9 cellular contexts compared by ENCODE assay signal in genomic region chr4:183906736-183907651, GRCh38. TPM values are rescaled to one million over a fixed set of nuclear protein-coding genes. Genes with fewer than 3 reads are reported as not detected.
A peak's percentile ranks its signal among the peaks of the same experiment; 100 is the strongest.
DNase-seq lines count a peak whose midpoint lies in the region; FAIRE-seq and TF ChIP-seq lines count a peak whose summit lies in the region.
"Had no signal": no experiment of that assay in that cellular context is flagged by ENCODE, and none has a peak within 500 bp of the region (broad histone marks: within the 10 kb centered on the region; RNA-seq: fewer than 3 reads in every experiment).

No MANE protein-coding gene starts in this region.

- intact Hi-C loops in tibial artery (cut with DNase I; ENCODE audit: low total_unique reads), result no loop called here

- H3K36me3 ChIP-seq in H1 (ENCODE audit: control insufficient read depth in 2 of 4, insufficient read depth in 4 of 4, low read length in 3 of 4) (no peaks in the 10 kb centered on the region), mesenchymal stem cell (ENCODE audit: control insufficient read depth in 1 of 2, insufficient read depth in 2 of 2, low read depth in 1 of 2, low read length in 2 of 2) (no peaks in the 10 kb centered on the region), tibial artery (no peaks in the 10 kb centered on the region)

- H3K27me3 ChIP-seq in H1 (replicated peaks in 1 of 4; ENCODE audit: control insufficient read depth in 3 of 4, extremely low read depth in 1 of 4, insufficient read depth in 3 of 4, low read length in 3 of 4) (peaks cover 5 to 50% (median 30%) of the 10 kb centered on the region in 4 experiments), mesenchymal stem cell (ENCODE audit: control insufficient read depth in 1 of 2, insufficient read depth in 1 of 2, low read length in 2 of 2) (peaks cover 54 to 57% of the 10 kb centered on the region in 2 experiments), tibial artery (peaks cover 0 to 6% of the 10 kb centered on the region in 2 donors)

- H3K79me2 ChIP-seq in H1 (ENCODE audit: control insufficient read depth in 1 of 2, insufficient read depth in 2 of 2, low read length in 2 of 2), result peaks cover 0 to 32% of the 10 kb centered on the region in 2 experiments; a peak in 2 of 4 replicates

- no peak for TF ChIP-seq EP300 in H1 (IDR thresholded peaks at IDR 0.05; ENCODE audit: borderline replicate concordance in 1 of 2, low read depth in 2 of 2, low read length in 2 of 2)

- DNase-seq in activated CD8-positive, alpha-beta memory T cell treated with anti-CD3 and anti-CD28 coated beads, Interleukin-2, amount 50 U/mL, for 48 hours, result peak; percentile 48
- no peak for DNase-seq in activated CD8-positive, alpha-beta memory T cell treated with anti-CD3 and anti-CD28 coated beads for 24 hours
- peak in 1 of 2 experiments; percentile 66 for DNase-seq in H1 (ENCODE audit: low read depth in 1 of 2, low spot score in 2 of 2)
- peak; percentile 27 for DNase-seq in mesenchymal stem cell
- DNase-seq in tibial artery, result no peak
- no peak for DNase-seq in NCI-H748 (lab: John Stamatoyannopoulos, UW; ENCODE audit: unreplicated experiment)
- no peak for DNase-seq in NCI-H1417 treated with DMSO at 0.1 percent for 48 hours (lab: John Stamatoyannopoulos, UW)
- no peak for DNase-seq in stimulated activated CD4-positive, alpha-beta T cell treated with anti-CD3 and anti-CD28 coated beads, Interleukin-4, amount 100 ng/mL, for 4 hours
- DNase-seq: activated CD4-positive, alpha-beta T cell treated with anti-CD3 and anti-CD28 coated beads, Interleukin-2, amount 50 U/mL, for 48 hours had no signal

- CTCF ChIA-PET in H1 (lab: Charles Lee; ENCODE audit: partially characterized antibody), result interaction anchor here (0.6 to 1.7 kb wide), 8 partner anchors 13 to 194 kb away, joined by 3 to 6 read pairs (median 4); no protein-coding TSS in a partner anchor

- H4K91ac ChIP-seq in H1 (replicated peaks; ENCODE audit: insufficient read length, low read length), result peak overlapping the region; percentile 17
- no peak overlapping the region for H4K91ac ChIP-seq in mesenchymal stem cell (ENCODE audit: low read length)

- H2BK15ac ChIP-seq in H1 (ENCODE audit: low read length), result 0 out of 2 replicates have a peak overlapping the region, but pooled peaks have one; percentile 25
- no peak overlapping the region for H2BK15ac ChIP-seq in mesenchymal stem cell (ENCODE audit: low read depth, poor library complexity, severe bottlenecking)

- TF ChIP-seq RAD21 in H1 (IDR thresholded peaks at IDR 0.05 in 1 of 2, conservative IDR thresholded peaks at IDR 0.05 in 1 of 2; ENCODE audit: low read depth in 2 of 2, low read length in 2 of 2), result no peak

- H3K23ac ChIP-seq in H1 (ENCODE audit: insufficient read length), result no peak overlapping the region
- peak overlapping the region in 1 of 2 experiments; percentile 5 for H3K23ac ChIP-seq in mesenchymal stem cell (ENCODE audit: low read length in 2 of 2)

- H2BK20ac ChIP-seq in H1 (ENCODE audit: low read length), result no peak overlapping the region

- no peak for TF ChIP-seq CTCF in H1 (IDR thresholded peaks at IDR 0.05; ENCODE audit: control extremely low read depth in 1 of 3, insufficient read depth in 1 of 3, low read depth in 1 of 3, low read length in 3 of 3)
- no peak for TF ChIP-seq CTCF in tibial artery (IDR thresholded peaks at IDR 0.05)

- peaks cover 4 to 9% (median 5%) of the 10 kb centered on the region in 4 experiments; a peak in 4 of 7 replicates for H3K4me1 ChIP-seq in H1 (replicated peaks in 1 of 4; ENCODE audit: control insufficient read depth in 3 of 4, insufficient read depth in 4 of 4, low read length in 3 of 4)
- H3K4me1 ChIP-seq in mesenchymal stem cell (ENCODE audit: control insufficient read depth, insufficient read depth, low read depth, low read length), result peaks cover 21% of the 10 kb centered on the region
- peaks cover 0 to 21% (median 13%) of the 10 kb centered on the region in 4 donors for H3K4me1 ChIP-seq in tibial artery

- FAIRE-seq in H1 (lab: Jason Lieb, UNC), result peak; percentile 24

- no peak for TF ChIP-seq POLR2A in H1 (IDR thresholded peaks at IDR 0.05; ENCODE audit: control extremely low read depth in 1 of 2, low read depth in 2 of 2, low read length in 2 of 2)

- H3K4ac ChIP-seq in H1 (replicated peaks; ENCODE audit: insufficient read length, low read depth, low read length) (no peak overlapping the region), mesenchymal stem cell (ENCODE audit: low read depth in 1 of 2, low read length in 2 of 2) (no peak overlapping the region)

- H3K23me2 ChIP-seq in H1 (ENCODE audit: low read depth, low read length), result peaks cover 16% of the 10 kb centered on the region

- peak overlapping the region; percentile 57 to 81 (median 63) for H3K4me3 ChIP-seq in H1 (ENCODE audit: extremely low read depth in 1 of 4, insufficient read depth in 2 of 4, low read depth in 3 of 4, low read length in 4 of 4)
- peak overlapping the region in 1 of 2 experiments; percentile 41 for H3K4me3 ChIP-seq in mesenchymal stem cell (ENCODE audit: insufficient read depth in 1 of 2, low read depth in 1 of 2, low read length in 2 of 2)
- H3K4me3 ChIP-seq in tibial artery, result peak overlapping the region; percentile 56 to 60

- H3K79me1 ChIP-seq in H1 (ENCODE audit: low read depth, low read length) (peaks cover 2% of the 10 kb centered on the region; the same call in 1 of the 2 replicates), mesenchymal stem cell (replicated peaks; ENCODE audit: low read length, poor library complexity, severe bottlenecking) (no peaks in the 10 kb centered on the region)

- no peak overlapping the region for H3K56ac ChIP-seq in H1 (replicated peaks; ENCODE audit: insufficient read length, low read depth, low read length)

- H4K8ac ChIP-seq in H1 (ENCODE audit: extremely low read depth, insufficient read depth, low read length) (peak overlapping the region; percentile 45; the same call in 1 of the 2 replicates), mesenchymal stem cell (ENCODE audit: low read length) (no peak overlapping the region)

- H2BK120ac ChIP-seq in H1 (replicated peaks; ENCODE audit: low read depth, low read length), result no peak overlapping the region
- no peak overlapping the region for H2BK120ac ChIP-seq in mesenchymal stem cell (ENCODE audit: low read depth, low read length)

- H3K27ac ChIP-seq in H1 (ENCODE audit: low read depth, low read length), result no peak overlapping the region
- H3K27ac ChIP-seq in mesenchymal stem cell (ENCODE audit: low read length, poor library complexity, severe bottlenecking), result no peak overlapping the region
- peak overlapping the region; percentile 24 to 57 for H3K27ac ChIP-seq in tibial artery

- 2% methylated on average over 47 of the region's 54 CpGs; no CpG with 5 or more reads in 1 of the 2 experiments for WGBS in H1 (ENCODE audit: extremely low coverage in 1 of 2, insufficient coverage in 1 of 2, insufficient read length in 1 of 2, insufficient replicate concordance in 2 of 2, low coverage in 1 of 2, low lambda C conversion rate in 2 of 2, missing lambda C conversion rate in 1 of 2), 2 experiments
- WGBS in mesenchymal stem cell, result 2% methylated on average over 45 of the region's 54 CpGs

- H3K14ac ChIP-seq in H1 (ENCODE audit: insufficient read length), result no peak overlapping the region
- H3K14ac ChIP-seq in mesenchymal stem cell (ENCODE audit: low read length in 2 of 2), result no peak overlapping the region

- H2BK5ac ChIP-seq in H1 (ENCODE audit: low read depth, low read length) (no peak overlapping the region), mesenchymal stem cell (ENCODE audit: low read depth, low read length, poor library complexity, severe bottlenecking) (no peak overlapping the region)

- peak overlapping the region; percentile 52; the same call in 1 of the 2 replicates for H2BK12ac ChIP-seq in H1 (ENCODE audit: low read depth, low read length)
- no peak overlapping the region for H2BK12ac ChIP-seq in mesenchymal stem cell (ENCODE audit: low read length in 2 of 2)

- H4K5ac ChIP-seq in H1 (ENCODE audit: insufficient read length, low read depth, low read length), result no peak overlapping the region

- H3K9me3 ChIP-seq in H1 (ENCODE audit: insufficient read depth in 2 of 2, low read depth in 1 of 2, low read length in 1 of 2) (peaks cover 0 to 11% of the 10 kb centered on the region in 2 experiments; a peak in 2 of 4 replicates), mesenchymal stem cell (ENCODE audit: control insufficient read depth, low read length) (no peaks in the 10 kb centered on the region), tibial artery (no peaks in the 10 kb centered on the region)

- H4K20me1 ChIP-seq in H1 (replicated peaks in 1 of 2; ENCODE audit: control insufficient read depth in 1 of 2, insufficient read depth in 2 of 2, low read length in 2 of 2), result no peaks in the 10 kb centered on the region

- POLR2A ChIA-PET in H1 (lab: Charles Lee; ENCODE audit: partially characterized antibody), result interaction anchor here (0.7 to 1.6 kb wide), 13 partner anchors 8 to 314 kb away, joined by 3 to 8 read pairs (median 3); no protein-coding TSS in a partner anchor

- H2AFZ ChIP-seq in H1 (ENCODE audit: low read length) (no peak overlapping the region; the same call in 1 of the 2 replicates), mesenchymal stem cell (ENCODE audit: low read depth, low read length) (no peak overlapping the region)

- H3K9ac ChIP-seq in H1 (replicated peaks in 1 of 4; ENCODE audit: extremely low read depth in 1 of 4, low read depth in 3 of 4, low read length in 3 of 4), result peak overlapping the region; percentile 34 to 60 (median 44); a peak in 6 of 7 replicates
- no peak overlapping the region for H3K9ac ChIP-seq in mesenchymal stem cell (ENCODE audit: low read length)

- H2AK5ac ChIP-seq in H1 (ENCODE audit: low read depth, low read length), result no peak overlapping the region
- H2AK5ac ChIP-seq in mesenchymal stem cell (ENCODE audit: low read length, severe bottlenecking), result no peak overlapping the region

- H3K18ac ChIP-seq in H1 (ENCODE audit: extremely low read depth, low read length), result peak overlapping the region; percentile 64
- no peak overlapping the region for H3K18ac ChIP-seq in mesenchymal stem cell (ENCODE audit: low read depth in 1 of 2, low read length in 2 of 2)

- H3K4me2 ChIP-seq in H1 (ENCODE audit: insufficient read depth in 1 of 2, low read depth in 2 of 2, low read length in 2 of 2), result peak overlapping the region; percentile 72 to 94
- H3K4me2 ChIP-seq in mesenchymal stem cell (ENCODE audit: low read length, poor library complexity, severe bottlenecking), result peak overlapping the region; percentile 36

TF ChIP-seq in H1, 55 proteins besides CTCF, POLR2A, EP300 and RAD21 (continues in another document):
- TF ChIP-seq SIRT6 (IDR thresholded peaks at IDR 0.05; ENCODE audit: low read length), result no peak

RNA-seq across cellular contexts. Expression of gene STOX2, which starts 1.9 kb away (rescaled TPM):
- 20.0 and 20.9 TPM in 2 replicates for total RNA-seq in H1 (2021; fragmentation: NEBNext Ultra II Directional; extraction: Animal tissue kit (Norgen Biotek cat#: 25700))
- 5.5 and 10.5 TPM in 2 replicates for polyA plus RNA-seq in H1 (2011; rRNA removed)
- 5.4 TPM for polyA plus RNA-seq in H1 (2011; cell fraction: cytosol; rRNA removed)
- polyA plus RNA-seq in H1 (2011; cell fraction: nucleus; rRNA removed), result 19.3 TPM
- polyA plus RNA-seq in H1 (2012, experiment 1 of 2), result 4.7 to 6.0 TPM (median 5.5 TPM) in 4 replicates
- polyA plus RNA-seq in H1 (2012, experiment 2 of 2), result 0.34 TPM
- polyA plus RNA-seq in H1 (2013, experiment 1 of 2), result 12.0 TPM
- polyA plus RNA-seq in H1 (2013, experiment 2 of 2), result 12.6 TPM
- polyA minus RNA-seq in H1 (2011; rRNA and poly(A)+ RNA removed), result 19.5 and 24.9 TPM in 2 replicates
- polyA minus RNA-seq in H1 (2011; cell fraction: cytosol; rRNA and poly(A)+ RNA removed), result 5.5 TPM
- 21.3 TPM for polyA minus RNA-seq in H1 (2011; cell fraction: nucleus; rRNA and poly(A)+ RNA removed)
- polyA plus RNA-seq in mesenchymal stem cell (2013, experiment 1 of 2), result 2.7 TPM
- polyA plus RNA-seq in mesenchymal stem cell (2013, experiment 2 of 2), result 2.3 TPM

Comparison
In these comparisons a context has a peak if more than half of its experiments do, and no peak if none do; other contexts are left out.
1. DNase-seq: peak in activated CD8-positive, alpha-beta memory T cell treated with anti-CD3 and anti-CD28 coated beads, Interleukin-2, amount 50 U/mL, for 48 hours (single experiment) and mesenchymal stem cell (single experiment); none in activated CD8-positive, alpha-beta memory T cell treated with anti-CD3 and anti-CD28 coated beads for 24 hours (single experiment), tibial artery (0 of 2), NCI-H748 (single experiment), NCI-H1417 treated with DMSO at 0.1 percent for 48 hours (single experiment) and stimulated activated CD4-positive, alpha-beta T cell treated with anti-CD3 and anti-CD28 coated beads, Interleukin-4, amount 100 ng/mL, for 4 hours (0 of 2).
2. H3K27ac ChIP-seq: peak in tibial artery (2 of 2); none in H1 (single experiment) and mesenchymal stem cell (single experiment).